16 cellular contexts compared by ENCODE assay signal in the genomic region with DNA sequence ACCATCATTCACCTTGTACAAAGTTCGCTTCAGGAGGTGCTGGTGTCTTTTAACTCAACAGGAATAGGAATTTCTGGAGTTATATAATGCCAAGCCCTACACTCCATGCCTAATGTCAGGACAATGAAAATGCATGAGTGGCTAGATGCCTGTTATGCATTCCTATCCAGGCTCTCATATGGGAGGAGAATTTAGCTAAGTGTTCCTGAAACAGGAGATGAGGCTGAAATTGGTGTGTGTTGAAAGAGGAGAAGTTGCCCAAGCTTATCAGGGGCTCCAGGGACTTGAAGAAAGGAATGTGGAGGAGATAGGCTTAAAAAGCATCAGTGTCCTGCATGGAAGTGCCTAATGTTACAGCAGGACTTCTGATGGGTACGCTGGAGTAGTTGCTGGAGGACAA. TPM values are rescaled to one million over a fixed set of nuclear protein-coding genes. Genes with fewer than 3 reads are reported as not detected.
DNase-seq lines count a peak whose midpoint lies in the region; ATAC-seq and TF ChIP-seq lines count a peak whose summit lies in the region.
"Had no signal": no experiment of that assay in that cellular context is flagged by ENCODE, and none has a peak within 500 bp of the region (broad histone marks: within the 10 kb centered on the region; RNA-seq: fewer than 3 reads in every experiment).

No MANE protein-coding gene starts in this region.

- H3K4me1 Mint-ChIP-seq in CD4-positive, alpha-beta memory T cell: no peaks in the 10 kb centered on the region
- H3K4me1 Mint-ChIP-seq: IgD-negative memory B cell had no signal

- H3K18ac ChIP-seq in IMR-90 (ENCODE audit: low read depth, low read length): no peak overlapping the region

- peaks cover 0 to 3% (median 0%) of the 10 kb centered on the region in 8 donors for H3K9me3 Mint-ChIP-seq in CD4-positive, alpha-beta memory T cell

- H3K4me3 ChIP-seq in IMR-90 (ENCODE audit: insufficient read depth, low read depth, low read length) (no peak overlapping the region), upper lobe of left lung (no peak overlapping the region)
- no peak overlapping the region for H3K4me3 ChIP-seq in CD4-positive, alpha-beta memory T cell (ENCODE audit: low read length in 2 of 2)
- H3K4me3 ChIP-seq: BLaER1, HAP-1 had no signal

- WGBS in IMR-90 (ENCODE audit: extremely low coverage in 2 of 2, insufficient read length in 1 of 2), 2 experiments: no CpG with 5 or more reads among the region's 2 CpGs
- WGBS in upper lobe of left lung, 2 donors: 69 to 79% methylated on average over 2 of the region's 2 CpGs

- H3K27me3 ChIP-seq in IMR-90 (ENCODE audit: control insufficient read depth, insufficient read depth, low read length) (peaks cover 6% of the 10 kb centered on the region; the same call in 1 of the 2 replicates), upper lobe of left lung (no peaks in the 10 kb centered on the region)
- no peaks in the 10 kb centered on the region for H3K27me3 ChIP-seq in CD4-positive, alpha-beta memory T cell (ENCODE audit: insufficient read depth, low read length)
- H3K27me3 ChIP-seq: BLaER1 had no signal

- H2BK120ac ChIP-seq in IMR-90 (ENCODE audit: low read depth, low read length): no peak overlapping the region

- H3K9me3 ChIP-seq in IMR-90 (ENCODE audit: control insufficient read depth, insufficient read depth, low read length): no peaks in the 10 kb centered on the region
- no peaks in the 10 kb centered on the region for H3K9me3 ChIP-seq in upper lobe of left lung
- H3K9me3 ChIP-seq in CD4-positive, alpha-beta memory T cell (ENCODE audit: control insufficient read depth in 1 of 2, low read length in 2 of 2): no peaks in the 10 kb centered on the region
- H3K9me3 ChIP-seq: BLaER1, HAP-1 had no signal

- no peak overlapping the region for H2AFZ ChIP-seq in IMR-90 (replicated peaks; ENCODE audit: low read length, poor library complexity)

- H2BK20ac ChIP-seq in IMR-90 (ENCODE audit: low read depth, low read length): no peak overlapping the region

- intact Hi-C loops in IMR-90 (cut with micrococcal nuclease): loop anchor here (5.0 kb wide), 1 partner anchor 45 kb away; no protein-coding TSS in a partner anchor
- intact Hi-C loops in CD4-positive, alpha-beta memory T cell (cut with micrococcal nuclease): no loop called here

- H2AK5ac ChIP-seq in IMR-90 (ENCODE audit: low read depth, low read length): no peak overlapping the region

- POLR2A ChIA-PET in IMR-90 (lab: Charles Lee; ENCODE audit: unreplicated experiment): no interaction called here
- POLR2A ChIA-PET in CD4-positive, alpha-beta memory T cell (lab: Charles Lee; ENCODE audit: partially characterized antibody): no interaction called here

- CTCF ChIA-PET in IMR-90 (lab: Yijun Ruan, JAX): no interaction called here
- CTCF ChIA-PET in CD4-positive, alpha-beta memory T cell (lab: Charles Lee; ENCODE audit: partially characterized antibody): no interaction called here

- H3K4me1 ChIP-seq in IMR-90 (ENCODE audit: control insufficient read depth, insufficient read depth, low read length): no peaks in the 10 kb centered on the region
- no peaks in the 10 kb centered on the region for H3K4me1 ChIP-seq in upper lobe of left lung
- no peaks in the 10 kb centered on the region for H3K4me1 ChIP-seq in CD4-positive, alpha-beta memory T cell (ENCODE audit: insufficient read depth, low read length)
- H3K4me1 ChIP-seq: BLaER1, HAP-1 had no signal

- H2BK15ac ChIP-seq in IMR-90 (ENCODE audit: low read depth, low read length): no peak overlapping the region

- H4K20me1 ChIP-seq in IMR-90 (ENCODE audit: insufficient read depth, low read length): no peaks in the 10 kb centered on the region
- H4K20me1 ChIP-seq: BLaER1 had no signal

- dilution Hi-C loops in IMR-90 (cut with HindIII; ENCODE audit: low sequenced_read_pairs, unreplicated experiment): no loop called here

- no peak overlapping the region for H3K27ac Mint-ChIP-seq in CD4-positive, alpha-beta memory T cell
- H3K27ac Mint-ChIP-seq: IgD-negative memory B cell had no signal

- TF ChIP-seq CTCF in IMR-90 (conservative IDR thresholded peaks at IDR 0.05; ENCODE audit: low read depth, low read length): no peak
- no peak for TF ChIP-seq CTCF in upper lobe of left lung (IDR thresholded peaks at IDR 0.05)

- no peak overlapping the region for H3K4me2 ChIP-seq in IMR-90 (ENCODE audit: low read depth, low read length)
- H3K4me2 ChIP-seq: BLaER1 had no signal

- H3K56ac ChIP-seq in IMR-90 (ENCODE audit: extremely low read depth, insufficient read depth, low read length): no peak overlapping the region

- DNase-seq in EH (ENCODE audit: low read depth) (peak; percentile 12), IMR-90 (peak; percentile 18), fibroblast of gingiva (ENCODE audit: low read depth) (peak; percentile 77), left kidney (ENCODE audit: low read depth, low spot score) (peak; percentile 59), NCI-H526 treated with DMSO at 0.1 percent for 48 hours (lab: John Stamatoyannopoulos, UW) (no peak), upper lobe of left lung (no peak), retina (no peak)
- DNase-seq in CD4-positive, alpha-beta memory T cell: no peak
- DNase-seq: NCI-H1417, NCI-H1930, NCI-H510A treated with DMSO at 0.1 percent for 48 hours, OCI-M1, RPMI8226 had no signal

- in situ Hi-C loops in IMR-90 (cut with MboI; ENCODE audit: low sequenced_read_pairs): no loop called here

- no peak overlapping the region for H3K4me3 Mint-ChIP-seq in CD4-positive, alpha-beta memory T cell
- H3K4me3 Mint-ChIP-seq: IgD-negative memory B cell had no signal

- H3K27ac ChIP-seq in IMR-90 (ENCODE audit: insufficient read depth, low read length) (no peak overlapping the region), upper lobe of left lung (no peak overlapping the region)
- H3K27ac ChIP-seq in CD4-positive, alpha-beta memory T cell (ENCODE audit: low read depth, low read length): no peak overlapping the region
- H3K27ac ChIP-seq: BLaER1 had no signal

- no peak overlapping the region for H4K91ac ChIP-seq in IMR-90 (ENCODE audit: insufficient read depth, low read depth, low read length)

- TF ChIP-seq POLR2A in IMR-90 (IDR thresholded peaks at IDR 0.05; ENCODE audit: low read depth, low read length) (no peak), upper lobe of left lung (IDR thresholded peaks at IDR 0.05) (no peak)

- no peak overlapping the region for H2BK5ac ChIP-seq in IMR-90 (ENCODE audit: low read depth, low read length, poor library complexity, severe bottlenecking)

- H3K36me3 Mint-ChIP-seq in CD4-positive, alpha-beta memory T cell: no peaks in the 10 kb centered on the region
- H3K36me3 Mint-ChIP-seq: IgD-negative memory B cell had no signal

- TF ChIP-seq EP300 in upper lobe of left lung (IDR thresholded peaks at IDR 0.05): no peak

- no peak overlapping the region for H3K14ac ChIP-seq in IMR-90 (replicated peaks; ENCODE audit: low read depth, low read length)

- H3K9me1 ChIP-seq in IMR-90 (ENCODE audit: insufficient read depth, low read length): no peaks in the 10 kb centered on the region

- H4K8ac ChIP-seq in IMR-90 (ENCODE audit: low read depth in 2 of 2, low read length in 2 of 2): no peak overlapping the region

- H3K79me1 ChIP-seq in IMR-90 (ENCODE audit: low read depth in 1 of 2, low read length in 2 of 2): no peaks in the 10 kb centered on the region

- H3K4ac ChIP-seq in IMR-90 (ENCODE audit: low read depth, low read length): no peak overlapping the region

- H3K23ac ChIP-seq in IMR-90 (ENCODE audit: low read depth, low read length): no peak overlapping the region

- peaks cover 0 to 2% of the 10 kb centered on the region in 2 donors for H3K27me3 Mint-ChIP-seq in CD4-positive, alpha-beta memory T cell

- ATAC-seq in IMR-90 (ENCODE audit: low read depth) (peak; percentile 82), upper lobe of left lung (ENCODE audit: low FRiP score in 2 of 2) (no peak)

- H3K36me3 ChIP-seq in IMR-90 (ENCODE audit: control insufficient read depth, insufficient read depth, low read length): no peaks in the 10 kb centered on the region
- no peaks in the 10 kb centered on the region for H3K36me3 ChIP-seq in upper lobe of left lung
- H3K36me3 ChIP-seq in CD4-positive, alpha-beta memory T cell (ENCODE audit: insufficient read depth, low read length): no peaks in the 10 kb centered on the region
- H3K36me3 ChIP-seq: BLaER1, HAP-1 had no signal

- no peak overlapping the region for H4K5ac ChIP-seq in IMR-90 (ENCODE audit: low read depth, low read length)

- TF ChIP-seq RAD21 in IMR-90 (IDR thresholded peaks at IDR 0.05; ENCODE audit: low read length): no peak

- no TSS peak for BruUV-seq in IMR-90 (replicated peaks; lab: Mats Ljungman, UMichigan)

- H3K9ac ChIP-seq in IMR-90 (ENCODE audit: low read depth, low read length): no peak overlapping the region
- H3K9ac ChIP-seq: BLaER1 had no signal

- no peak overlapping the region for H2AK9ac ChIP-seq in IMR-90 (replicated peaks; ENCODE audit: low read depth, low read length, poor library complexity)

TF ChIP-seq in IMR-90, 13 proteins besides CTCF, POLR2A, EP300 and RAD21 (continues in another document):
- no peak for TF ChIP-seq BHLHE40 (IDR thresholded peaks at IDR 0.05; ENCODE audit: low read depth, low read length)
- no peak for TF ChIP-seq NFE2L2 (IDR thresholded peaks at IDR 0.05; ENCODE audit: low read depth, low read length)
- no peak for TF ChIP-seq FOS (IDR thresholded peaks at IDR 0.05; ENCODE audit: low read depth, low read length)
- TF ChIP-seq USF2 (IDR thresholded peaks at IDR 0.05; ENCODE audit: low read depth, low read length): no peak
- TF ChIP-seq SMC3 (IDR thresholded peaks at IDR 0.05; ENCODE audit: low read depth, low read length): no peak
- TF ChIP-seq MXI1 (IDR thresholded peaks at IDR 0.05; ENCODE audit: borderline replicate concordance, low read depth, low read length): no peak
- TF ChIP-seq MAFK (IDR thresholded peaks at IDR 0.05; ENCODE audit: low read depth, low read length): no peak

RNA-seq across cellular contexts. Expression of gene PRUNE2, which starts 26.9 kb away (rescaled TPM):
- total RNA-seq in IMR-90 (2012; rRNA removed) (1.4 and 1.6 TPM in 2 replicates), upper lobe of left lung (10 to 100 TPM in 2 of 6 donors, 1 to 10 TPM in 4; 5.6 to 20.4 (median 8.8) TPM)
- 0.40 and 0.70 TPM in 2 replicates for polyA plus RNA-seq in IMR-90 (2012; rRNA removed)
- polyA plus RNA-seq in IMR-90 (2012; cell fraction: cytosol; rRNA removed): 0.11 and 0.36 TPM in 2 replicates
- 0.14 and 0.77 TPM in 2 replicates for polyA plus RNA-seq in IMR-90 (2012; cell fraction: nucleus; rRNA removed; ENCODE audit: low replicate concordance)
- total RNA-seq in CD4-positive, alpha-beta memory T cell: under 1 TPM in 1 of 2 experiments, not detected in 1; 0.22 TPM
- polyA plus RNA-seq in CD4-positive, alpha-beta memory T cell: under 1 TPM in 1 of 2 donors, not detected in 1; 0.42 TPM
- polyA plus RNA-seq: IgD-negative memory B cell had no signal

Comparison
In these comparisons a context has a peak if more than half of its experiments do, and no peak if none do; other contexts are left out.
1. DNase-seq: peak in EH (single experiment), IMR-90 (single experiment), fibroblast of gingiva (single experiment) and left kidney (single experiment); none in NCI-H526 treated with DMSO at 0.1 percent for 48 hours (single experiment), upper lobe of left lung (0 of 2), CD4-positive, alpha-beta memory T cell (0 of 5) and retina (single experiment).